Comparison of ENCODE assay signal across 15 cellular contexts in the genomic region with DNA sequence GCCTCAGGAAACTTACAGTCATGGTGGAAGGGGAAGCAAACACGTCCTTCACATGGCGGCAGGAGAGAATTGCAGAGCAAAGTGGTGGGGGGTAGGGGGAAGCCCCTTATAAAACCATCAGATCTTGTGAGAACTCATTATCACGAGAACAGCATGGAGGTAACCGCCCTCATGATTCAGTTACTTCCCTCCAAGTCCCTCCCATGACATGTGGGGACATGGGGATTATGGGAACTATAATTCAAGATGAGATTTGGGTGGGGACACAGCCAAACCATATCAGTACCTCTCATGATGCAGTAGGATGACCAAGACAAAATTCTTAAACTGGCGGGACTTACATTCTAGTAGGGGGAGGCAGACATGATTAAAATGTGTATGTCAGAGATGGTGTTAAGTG. TPM values are rescaled to one million over a fixed set of nuclear protein-coding genes. Genes with fewer than 3 reads are reported as not detected.
DNase-seq lines count a peak whose midpoint lies in the region; ATAC-seq lines count a peak whose summit lies in the region.
"Had no signal": no experiment of that assay in that cellular context is flagged by ENCODE, and none has a peak within 500 bp of the region (broad histone marks: within the 10 kb centered on the region; RNA-seq: fewer than 3 reads in every experiment).

No MANE protein-coding gene starts in this region.

- no peaks in the 10 kb centered on the region for H3K27me3 ChIP-seq in CD4-positive, CD25-positive, alpha-beta regulatory T cell (ENCODE audit: control insufficient read depth, insufficient read depth, low read length)
- no peaks in the 10 kb centered on the region for H3K27me3 ChIP-seq in CD8-positive, alpha-beta memory T cell (ENCODE audit: insufficient read depth, low read length, poor library complexity, severe bottlenecking)
- H3K27me3 ChIP-seq: BLaER1 treated with 17β-estradiol and CSF1 and Interleukin-3, amounts not matched to agents 10 nM and 100 nM; gastroesophageal sphincter had no signal

- no peaks in the 10 kb centered on the region for H3K9me3 Mint-ChIP-seq in CD4-positive, CD25-positive, alpha-beta regulatory T cell
- H3K9me3 Mint-ChIP-seq in CD8-positive, alpha-beta memory T cell = no peaks in the 10 kb centered on the region
- no peaks in the 10 kb centered on the region for H3K9me3 Mint-ChIP-seq in activated CD8-positive, alpha-beta T cell treated with anti-CD3 and anti-CD28 coated beads, Interleukin-2, amount 10 ng/mL, durations not matched to agents 7 days and 5 days (ENCODE audit: insufficient read depth)
- no peaks in the 10 kb centered on the region for H3K9me3 Mint-ChIP-seq in memory B cell

- no peak for DNase-seq in CD4-positive, CD25-positive, alpha-beta regulatory T cell
- no peak for DNase-seq in CD8-positive, alpha-beta memory T cell
- no peak for DNase-seq in activated CD8-positive, alpha-beta T cell treated with anti-CD3 and anti-CD28 coated beads, Interleukin-2, amount 10 ng/mL, durations not matched to agents 7 days and 5 days
- DNase-seq in memory B cell (ENCODE audit: low spot score in 2 of 2) = no peak
- no peak for DNase-seq in SIG-M5 treated with dmso at 0.1 percent for 504 hours (lab: John Stamatoyannopoulos, UW; ENCODE audit: unreplicated experiment)
- DNase-seq: lower lobe of right lung, NCI-H1417 treated with DMSO at 0.1 percent for 48 hours had no signal

- peak overlapping the region in 3 of 4 donors; percentile 3 to 66 (median 61) for H3K4me3 Mint-ChIP-seq in CD4-positive, CD25-positive, alpha-beta regulatory T cell
- peak overlapping the region; percentile 1 to 66 (median 50) for H3K4me3 Mint-ChIP-seq in CD8-positive, alpha-beta memory T cell
- peak overlapping the region; percentile 44 for H3K4me3 Mint-ChIP-seq in activated CD8-positive, alpha-beta T cell treated with anti-CD3 and anti-CD28 coated beads, Interleukin-2, amount 10 ng/mL, durations not matched to agents 7 days and 5 days
- H3K4me3 Mint-ChIP-seq in memory B cell = no peak overlapping the region

- no peaks in the 10 kb centered on the region for H3K9me3 ChIP-seq in CD4-positive, CD25-positive, alpha-beta regulatory T cell (ENCODE audit: control insufficient read depth in 2 of 2, low read length in 2 of 2)
- H3K9me3 ChIP-seq in CD8-positive, alpha-beta memory T cell (ENCODE audit: low read length) = no peaks in the 10 kb centered on the region
- H3K9me3 ChIP-seq: BLaER1 treated with 17β-estradiol and CSF1 and Interleukin-3, amounts not matched to agents 10 nM and 100 nM; gastroesophageal sphincter; lower lobe of right lung had no signal

- POLR2A ChIA-PET in CD8-positive, alpha-beta memory T cell (lab: Charles Lee) = interaction anchor here (2.1 kb wide), 1 partner anchor 50 kb away, joined by 13 read pairs; a partner anchor contains a TSS
- POLR2A ChIA-PET in activated CD8-positive, alpha-beta T cell treated with anti-CD3 and anti-CD28 coated beads, Interleukin-2, amount 10 ng/mL, durations not matched to agents 7 days and 5 days (lab: Charles Lee) = interaction anchor here (2.4 kb wide), 1 partner anchor 79 kb away, joined by 15 read pairs; no protein-coding TSS in a partner anchor

- no peak for ATAC-seq in CD4-positive, CD25-positive, alpha-beta regulatory T cell (ENCODE audit: low read depth in 2 of 2)
- ATAC-seq in activated CD8-positive, alpha-beta T cell treated with anti-CD3 and anti-CD28 coated beads, Interleukin-2, amount 10 ng/mL, durations not matched to agents 7 days and 5 days = no peak
- ATAC-seq in memory B cell (ENCODE audit: low read depth) = no peak
- ATAC-seq in GM21529 (IDR thresholded peaks at IDR 0.05; ENCODE audit: unreplicated experiment) = no peak
- ATAC-seq in GM21528 (IDR thresholded peaks at IDR 0.05; ENCODE audit: low FRiP score, unreplicated experiment) = no peak
- ATAC-seq: gastroesophageal sphincter, lower lobe of right lung had no signal

- CTCF ChIA-PET in CD8-positive, alpha-beta memory T cell (lab: Charles Lee) = interaction anchor here (1.0 to 2.2 kb wide), 3 partner anchors 13 to 80 kb away, joined by 3 to 11 read pairs (median 3); no protein-coding TSS in a partner anchor
- CTCF ChIA-PET in activated CD8-positive, alpha-beta T cell treated with anti-CD3 and anti-CD28 coated beads, Interleukin-2, amount 10 ng/mL, durations not matched to agents 7 days and 5 days (lab: Charles Lee) = interaction anchor here (2.0 to 2.2 kb wide), 5 partner anchors 11 to 81 kb away, joined by 8 to 28 read pairs (median 14); no protein-coding TSS in a partner anchor

- peaks cover 27 to 94% (median 69%) of the 10 kb centered on the region in 4 donors for H3K4me1 Mint-ChIP-seq in CD4-positive, CD25-positive, alpha-beta regulatory T cell
- peaks cover 73 to 94% (median 92%) of the 10 kb centered on the region in 3 donors for H3K4me1 Mint-ChIP-seq in CD8-positive, alpha-beta memory T cell
- peaks cover 63% of the 10 kb centered on the region for H3K4me1 Mint-ChIP-seq in activated CD8-positive, alpha-beta T cell treated with anti-CD3 and anti-CD28 coated beads, Interleukin-2, amount 10 ng/mL, durations not matched to agents 7 days and 5 days (ENCODE audit: low read depth)
- H3K4me1 Mint-ChIP-seq in memory B cell = peaks cover 49% of the 10 kb centered on the region

- H3K4me1 ChIP-seq in CD4-positive, CD25-positive, alpha-beta regulatory T cell (ENCODE audit: control insufficient read depth, insufficient read depth, low read length, poor library complexity, severe bottlenecking) = peaks cover 49% of the 10 kb centered on the region
- peaks cover 55% of the 10 kb centered on the region for H3K4me1 ChIP-seq in CD8-positive, alpha-beta memory T cell (ENCODE audit: insufficient read depth, low read length)

- peak overlapping the region; percentile 70 to 91 (median 88) for H3K27ac Mint-ChIP-seq in CD4-positive, CD25-positive, alpha-beta regulatory T cell
- H3K27ac Mint-ChIP-seq in CD8-positive, alpha-beta memory T cell = peak overlapping the region in 7 of 8 donors; percentile 80 to 94 (median 87)
- H3K27ac Mint-ChIP-seq in activated CD8-positive, alpha-beta T cell treated with anti-CD3 and anti-CD28 coated beads, Interleukin-2, amount 10 ng/mL, durations not matched to agents 7 days and 5 days = peak overlapping the region; percentile 92
- H3K27ac Mint-ChIP-seq in memory B cell = peak overlapping the region; percentile 91

- peaks cover 23% of the 10 kb centered on the region for H3K36me3 Mint-ChIP-seq in CD4-positive, CD25-positive, alpha-beta regulatory T cell
- H3K36me3 Mint-ChIP-seq in CD8-positive, alpha-beta memory T cell = peaks cover 0 to 61% (median 5%) of the 10 kb centered on the region in 3 donors
- H3K36me3 Mint-ChIP-seq in activated CD8-positive, alpha-beta T cell treated with anti-CD3 and anti-CD28 coated beads, Interleukin-2, amount 10 ng/mL, durations not matched to agents 7 days and 5 days (ENCODE audit: low read depth) = peaks cover 85% of the 10 kb centered on the region
- H3K36me3 Mint-ChIP-seq in memory B cell = peaks cover 16% of the 10 kb centered on the region

- H3K27me3 Mint-ChIP-seq in CD4-positive, CD25-positive, alpha-beta regulatory T cell = no peaks in the 10 kb centered on the region
- no peaks in the 10 kb centered on the region for H3K27me3 Mint-ChIP-seq in CD8-positive, alpha-beta memory T cell
- no peaks in the 10 kb centered on the region for H3K27me3 Mint-ChIP-seq in activated CD8-positive, alpha-beta T cell treated with anti-CD3 and anti-CD28 coated beads, Interleukin-2, amount 10 ng/mL, durations not matched to agents 7 days and 5 days (ENCODE audit: low read depth)
- H3K27me3 Mint-ChIP-seq in memory B cell = no peaks in the 10 kb centered on the region

- peak overlapping the region; percentile 68 for H3K27ac ChIP-seq in CD4-positive, CD25-positive, alpha-beta regulatory T cell (ENCODE audit: insufficient read depth, low read length, poor library complexity, severe bottlenecking)
- no peak overlapping the region for H3K27ac ChIP-seq in CD8-positive, alpha-beta memory T cell (ENCODE audit: low read depth, low read length)
- H3K27ac ChIP-seq: epithelial cell of prostate, gastroesophageal sphincter, lower lobe of right lung, RWPE1 had no signal

- H3K4me3 ChIP-seq in CD4-positive, CD25-positive, alpha-beta regulatory T cell (ENCODE audit: low read depth, low read length) = peak overlapping the region; percentile 64
- no peak overlapping the region for H3K4me3 ChIP-seq in CD8-positive, alpha-beta memory T cell (ENCODE audit: low read length)
- H3K4me3 ChIP-seq: BLaER1 treated with 17β-estradiol and CSF1 and Interleukin-3, amounts not matched to agents 10 nM and 100 nM; gastroesophageal sphincter; lower lobe of right lung had no signal

- peaks cover 43% of the 10 kb centered on the region for H3K36me3 ChIP-seq in CD4-positive, CD25-positive, alpha-beta regulatory T cell (ENCODE audit: control insufficient read depth, insufficient read depth, low read length)
- peaks cover 14% of the 10 kb centered on the region for H3K36me3 ChIP-seq in CD8-positive, alpha-beta memory T cell (ENCODE audit: insufficient read depth, low read length)

RNA-seq across cellular contexts. Expression of a gene that starts 38.8 kb away (rescaled TPM):
- not detected for total RNA-seq in CD4-positive, CD25-positive, alpha-beta regulatory T cell
- under 1 TPM in 2 of 4 donors, not detected in 2; 0.06 to 0.13 TPM for polyA plus RNA-seq in CD4-positive, CD25-positive, alpha-beta regulatory T cell
- total RNA-seq in CD8-positive, alpha-beta memory T cell = not detected
- 0.08 TPM for polyA plus RNA-seq in CD8-positive, alpha-beta memory T cell
- total RNA-seq in activated CD8-positive, alpha-beta T cell treated with anti-CD3 and anti-CD28 coated beads, Interleukin-2, amount 10 ng/mL, durations not matched to agents 7 days and 5 days = not detected
- total RNA-seq: activated CD8-positive, alpha-beta memory T cell treated with anti-CD3 and anti-CD28 coated beads for 36 hours; LHCN-M2 had no signal

RNA-seq across cellular contexts. Expression of a gene that starts 51.6 kb away (rescaled TPM):
- 376 TPM for total RNA-seq in CD4-positive, CD25-positive, alpha-beta regulatory T cell
- polyA plus RNA-seq in CD4-positive, CD25-positive, alpha-beta regulatory T cell = 100 to 1,000 TPM; 290 to 513 (median 434) TPM
- total RNA-seq in CD8-positive, alpha-beta memory T cell = 100 to 1,000 TPM; 317 to 347 TPM
- polyA plus RNA-seq in CD8-positive, alpha-beta memory T cell = 294 TPM
- 100 to 1,000 TPM; 365 to 389 TPM for total RNA-seq in activated CD8-positive, alpha-beta T cell treated with anti-CD3 and anti-CD28 coated beads, Interleukin-2, amount 10 ng/mL, durations not matched to agents 7 days and 5 days
